ENCODE assay signal across 8 cellular contexts in genomic region chr7:47792521-47793121, GRCh38.
DNase-seq lines count a peak whose midpoint lies in the region; ATAC-seq and TF ChIP-seq lines count a peak whose summit lies in the region.

No MANE protein-coding gene starts in this region.

- peak; percentile 49; the same call in 1 of the 3 replicates for ATAC-seq in RWPE2 (ENCODE audit: low read depth)
- no peak for ATAC-seq in HG03095 (IDR thresholded peaks at IDR 0.05; ENCODE audit: unreplicated experiment)
- no peak for ATAC-seq in GM21619 (IDR thresholded peaks at IDR 0.05; ENCODE audit: unreplicated experiment)

- H3K36me3 ChIP-seq in RWPE2 (ENCODE audit: low read depth) = no peaks in the 10 kb centered on the region

- H3K9me3 ChIP-seq in RWPE2 (ENCODE audit: severe bottlenecking) = no peaks in the 10 kb centered on the region

- no peak overlapping the region for H3K27ac ChIP-seq in RWPE2 (ENCODE audit: poor library complexity, severe bottlenecking)

- H3K27me3 ChIP-seq in RWPE2 (ENCODE audit: insufficient read depth, poor library complexity, severe bottlenecking) = no peaks in the 10 kb centered on the region

- DNase-seq in NCI-H524 (lab: John Stamatoyannopoulos, UW) (peak; percentile 5 to 30), NCI-H524 treated with DMSO at 0.1 percent for 48 hours (lab: John Stamatoyannopoulos, UW) (no peak), RWPE2 (ENCODE audit: low spot score) (no peak), fibroblast of villous mesenchyme (ENCODE audit: low read depth) (peak; percentile 58), superior temporal gyrus (ENCODE audit: extremely low spot score) (peak; percentile 67), DMS79 (lab: John Stamatoyannopoulos, UW) (no peak)

- TF ChIP-seq CTCF in RWPE2 (IDR thresholded peaks at IDR 0.05; ENCODE audit: poor library complexity, severe bottlenecking) (peak; percentile 46), fibroblast of villous mesenchyme (IDR thresholded peaks at IDR 0.05; ENCODE audit: insufficient read depth, low read depth, low read length) (peak; percentile 66)

- peaks cover 5% of the 10 kb centered on the region for H3K4me1 ChIP-seq in RWPE2 (ENCODE audit: insufficient read depth, poor library complexity, severe bottlenecking)

- H3K4me3 ChIP-seq in RWPE2 (ENCODE audit: severe bottlenecking) = no peak overlapping the region
- H3K4me3 ChIP-seq in fibroblast of villous mesenchyme (ENCODE audit: low read depth, low read length) = no peak overlapping the region

Comparison
In these comparisons a context has a peak if more than half of its experiments do, and no peak if none do; other contexts are left out.
1. DNase-seq: peak in NCI-H524 (2 of 2), fibroblast of villous mesenchyme (single experiment) and superior temporal gyrus (single experiment); none in NCI-H524 treated with DMSO at 0.1 percent for 48 hours (single experiment), RWPE2 (single experiment) and DMS79 (single experiment).